ENCODE assay signal across 8 cellular contexts in the genomic region with DNA sequence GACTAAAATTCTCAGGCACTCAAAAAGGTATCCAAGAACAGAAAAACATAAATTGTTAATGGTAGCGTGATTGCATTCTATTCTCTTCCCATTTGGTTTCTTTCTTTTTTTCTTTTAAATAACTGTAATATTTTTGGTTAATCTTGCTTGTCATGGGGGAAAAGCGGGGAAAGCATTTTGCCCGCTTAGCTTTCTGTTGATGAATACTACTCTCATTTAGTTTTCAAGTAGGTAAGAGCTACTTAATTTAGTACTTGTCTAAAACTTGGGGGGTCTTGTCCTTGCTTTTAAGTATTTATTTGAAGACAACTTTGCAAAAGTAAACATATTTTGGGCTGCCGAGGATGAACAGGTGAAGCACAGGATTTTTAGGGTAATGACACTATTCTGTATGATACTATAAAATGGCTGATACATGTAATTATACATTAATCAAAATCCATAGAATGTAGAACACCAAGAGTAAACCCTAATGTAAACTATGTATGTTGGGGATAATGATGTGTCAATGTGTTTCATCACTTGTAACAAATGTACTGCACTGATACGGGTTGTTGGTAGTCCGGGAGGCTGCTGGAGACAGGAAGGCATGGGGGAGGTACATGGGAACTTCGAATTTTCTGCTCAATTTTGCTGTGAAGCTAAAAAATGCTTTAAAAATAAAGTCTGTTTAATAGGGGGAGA. TPM values are rescaled to one million over a fixed set of nuclear protein-coding genes. Genes with fewer than 3 reads are reported as not detected.
A peak's percentile ranks its signal among the peaks of the same experiment; 100 is the strongest.
DNase-seq lines count a peak whose midpoint lies in the region; ATAC-seq and TF ChIP-seq lines count a peak whose summit lies in the region.

No MANE protein-coding gene starts in this region.

- peak overlapping the region; percentile 86 for H3K4me3 ChIP-seq in CD8-positive, alpha-beta T cell (ENCODE audit: low read depth, low read length)
- peak overlapping the region; percentile 77 for H3K4me3 ChIP-seq in OCI-LY1 (ENCODE audit: low read depth, low read length, poor library complexity, severe bottlenecking)
- peak overlapping the region in 1 of 2 donors; percentile 76 for H3K4me3 ChIP-seq in neuronal stem cell (ENCODE audit: low read length in 2 of 2)

- H3K23ac ChIP-seq in neuronal stem cell (ENCODE audit: low read depth, low read length, poor library complexity), result no peak overlapping the region

- no peaks in the 10 kb centered on the region for H3K27me3 ChIP-seq in CD8-positive, alpha-beta T cell (ENCODE audit: insufficient read depth, low read length)
- no peaks in the 10 kb centered on the region for H3K27me3 ChIP-seq in OCI-LY1 (ENCODE audit: insufficient read depth, low read length)
- H3K27me3 ChIP-seq in neuronal stem cell (ENCODE audit: control insufficient read depth in 3 of 3, insufficient read depth in 3 of 3, low read depth in 1 of 3, low read length in 3 of 3), result peaks cover 0 to 22% (median 12%) of the 10 kb centered on the region in 3 experiments

- H2BK12ac ChIP-seq in neuronal stem cell (ENCODE audit: low read length), result no peak overlapping the region

- peak overlapping the region; percentile 93 for H3K27ac ChIP-seq in CD8-positive, alpha-beta T cell (ENCODE audit: low read depth, low read length)
- H3K27ac ChIP-seq in OCI-LY1 (ENCODE audit: low read depth, low read length, poor library complexity, severe bottlenecking), result peak overlapping the region; percentile 80
- H3K27ac ChIP-seq in neuronal stem cell (replicated peaks; ENCODE audit: low read length), result no peak overlapping the region

- H3K9ac ChIP-seq in OCI-LY1 (ENCODE audit: low read length) (peak overlapping the region; percentile 82), neuronal stem cell (ENCODE audit: low read depth, low read length, poor library complexity) (no peak overlapping the region)

- no CpG with 5 or more reads among the region's 7 CpGs for WGBS in neuronal stem cell (ENCODE audit: extremely low coverage in 2 of 2, insufficient read length in 2 of 2, insufficient replicate concordance in 1 of 2), 2 donors

- H3K14ac ChIP-seq in neuronal stem cell (ENCODE audit: low read length), result no peak overlapping the region

- peaks cover 60% of the 10 kb centered on the region for H3K79me2 ChIP-seq in OCI-LY1 (ENCODE audit: insufficient read depth, low read length)

- no peak overlapping the region for H2BK5ac ChIP-seq in neuronal stem cell (ENCODE audit: low read length)

- CTCF ChIA-PET in CD8-positive, alpha-beta T cell (lab: Charles Lee), result interaction anchor here (0.9 to 5.8 kb wide), 7 partner anchors 9 to 315 kb away, joined by 3 to 63 read pairs (median 4); no protein-coding TSS in a partner anchor

- no peaks in the 10 kb centered on the region for H3K79me1 ChIP-seq in neuronal stem cell (ENCODE audit: low read depth, low read length)

- no peak for DNase-seq in CD8-positive, alpha-beta T cell
- DNase-seq in dermis blood vessel endothelial cell, result peak; percentile 63
- DNase-seq in neuronal stem cell (ENCODE audit: low spot score), result no peak
- no peak for DNase-seq in SW 1271 (lab: John Stamatoyannopoulos, UW)
- DNase-seq in HK-2 (ENCODE audit: unreplicated experiment), result no peak
- no peak for DNase-seq in UCSD-AML1 (lab: John Stamatoyannopoulos, UW; ENCODE audit: unreplicated experiment)
- no peak for DNase-seq in middle frontal gyrus (ENCODE audit: extremely low spot score, low spot score)

- H3F3A ChIP-seq in OCI-LY1 (ENCODE audit: insufficient read depth, low read length), result peaks cover 4% of the 10 kb centered on the region

- H3K4me1 ChIP-seq in CD8-positive, alpha-beta T cell (ENCODE audit: insufficient read depth, low read length), result peaks cover 57% of the 10 kb centered on the region
- H3K4me1 ChIP-seq in OCI-LY1 (ENCODE audit: insufficient read depth, low read length, severe bottlenecking), result peaks cover 40% of the 10 kb centered on the region
- peaks cover 0 to 3% of the 10 kb centered on the region in 2 donors for H3K4me1 ChIP-seq in neuronal stem cell (ENCODE audit: control insufficient read depth in 2 of 2, insufficient read depth in 1 of 2, low read depth in 1 of 2, low read length in 2 of 2)

- POLR2A ChIA-PET in CD8-positive, alpha-beta T cell (lab: Charles Lee), result interaction anchor here (1.4 kb wide), 2 partner anchors 7 to 13 kb away, joined by 5 to 6 read pairs; no protein-coding TSS in a partner anchor

- H4K91ac ChIP-seq in neuronal stem cell (ENCODE audit: low read depth, low read length, poor library complexity), result no peak overlapping the region

- no peaks in the 10 kb centered on the region for H3K27me3 Mint-ChIP-seq in CD8-positive, alpha-beta T cell (ENCODE audit: low read depth)

- H4K8ac ChIP-seq in neuronal stem cell (ENCODE audit: low read depth, low read length), result no peak overlapping the region

- peaks cover 15% of the 10 kb centered on the region for H3K36me3 Mint-ChIP-seq in CD8-positive, alpha-beta T cell

- H3K9me2 ChIP-seq in OCI-LY1 (ENCODE audit: low read depth, low read length), result no peaks in the 10 kb centered on the region

- H3K9me3 ChIP-seq in CD8-positive, alpha-beta T cell (ENCODE audit: low read length), result no peaks in the 10 kb centered on the region
- no peaks in the 10 kb centered on the region for H3K9me3 ChIP-seq in OCI-LY1 (ENCODE audit: low read length)
- no peaks in the 10 kb centered on the region for H3K9me3 ChIP-seq in neuronal stem cell (replicated peaks in 1 of 2; ENCODE audit: control insufficient read depth in 2 of 2, insufficient read depth in 1 of 2, low read depth in 1 of 2, low read length in 2 of 2)

- H3K18ac ChIP-seq in neuronal stem cell (ENCODE audit: low read length), result no peak overlapping the region

- peaks cover 4% of the 10 kb centered on the region for H3K9me3 Mint-ChIP-seq in CD8-positive, alpha-beta T cell

- H2BK15ac ChIP-seq in neuronal stem cell (ENCODE audit: low read length), result no peak overlapping the region

- H3K4me3 Mint-ChIP-seq in CD8-positive, alpha-beta T cell, result peak overlapping the region; percentile 98

- H2AFZ ChIP-seq in OCI-LY1 (ENCODE audit: low read length) (no peak overlapping the region), neuronal stem cell (ENCODE audit: low read length) (peak overlapping the region; percentile 99)

- ATAC-seq in CD8-positive, alpha-beta T cell, result no peak

- no peak overlapping the region for H3K4ac ChIP-seq in neuronal stem cell (ENCODE audit: low read length)

- intact Hi-C loops in CD8-positive, alpha-beta T cell (cut with DNase I, micrococcal nuclease), result loop anchor here (1.0 to 10.0 kb wide), 5 partner anchors 24 to 1973 kb away; partner anchors contain the start of genes CAPZA2 (in 1 of the 2), LSM8 (in 1 of the 2) and MDFIC (in 1 of the 2)

- H3K4me2 ChIP-seq in OCI-LY1 (ENCODE audit: low read length), result peak overlapping the region; percentile 77
- no peak overlapping the region for H3K4me2 ChIP-seq in neuronal stem cell (ENCODE audit: insufficient read depth, low read length, poor library complexity, severe bottlenecking)

- H2BK120ac ChIP-seq in neuronal stem cell (ENCODE audit: low read depth, low read length), result no peak overlapping the region

- H3K36me3 ChIP-seq in CD8-positive, alpha-beta T cell (ENCODE audit: insufficient read depth, low read length), result no peaks in the 10 kb centered on the region
- H3K36me3 ChIP-seq in OCI-LY1 (ENCODE audit: insufficient read depth, low read length) (peaks cover 6% of the 10 kb centered on the region; the same call in 1 of the 2 replicates), neuronal stem cell (replicated peaks in 1 of 2; ENCODE audit: control insufficient read depth in 2 of 2, insufficient read depth in 2 of 2, low read length in 2 of 2) (no peaks in the 10 kb centered on the region)

- no peak overlapping the region for H2AK5ac ChIP-seq in neuronal stem cell (ENCODE audit: low read depth, low read length)

- peak overlapping the region; percentile 99 for H3K27ac Mint-ChIP-seq in CD8-positive, alpha-beta T cell

- no peak for TF ChIP-seq CTCF in CD8-positive, alpha-beta T cell (IDR thresholded peaks at IDR 0.05)
- no peak for TF ChIP-seq CTCF in OCI-LY1 (IDR thresholded peaks at IDR 0.05; ENCODE audit: low read length)

- H3K4me1 Mint-ChIP-seq in CD8-positive, alpha-beta T cell (ENCODE audit: low read depth), result peaks cover 60% of the 10 kb centered on the region

- H4K20me1 ChIP-seq in OCI-LY1 (ENCODE audit: insufficient read depth, low read length), result no peaks in the 10 kb centered on the region

RNA-seq across cellular contexts. Expression of gene TES, which starts 1.7 kb away (rescaled TPM):
- 10 to 100 TPM; 75.8 to 78.5 TPM for total RNA-seq in CD8-positive, alpha-beta T cell
- total RNA-seq in dermis blood vessel endothelial cell, result 106 and 116 TPM in 2 replicates
- polyA plus RNA-seq in neuronal stem cell (2013, experiment 1 of 2), result 2.9 TPM
- 3.4 TPM for polyA plus RNA-seq in neuronal stem cell (2013, experiment 2 of 2)
